9 cellular contexts compared by ENCODE assay signal in the genomic region with DNA sequence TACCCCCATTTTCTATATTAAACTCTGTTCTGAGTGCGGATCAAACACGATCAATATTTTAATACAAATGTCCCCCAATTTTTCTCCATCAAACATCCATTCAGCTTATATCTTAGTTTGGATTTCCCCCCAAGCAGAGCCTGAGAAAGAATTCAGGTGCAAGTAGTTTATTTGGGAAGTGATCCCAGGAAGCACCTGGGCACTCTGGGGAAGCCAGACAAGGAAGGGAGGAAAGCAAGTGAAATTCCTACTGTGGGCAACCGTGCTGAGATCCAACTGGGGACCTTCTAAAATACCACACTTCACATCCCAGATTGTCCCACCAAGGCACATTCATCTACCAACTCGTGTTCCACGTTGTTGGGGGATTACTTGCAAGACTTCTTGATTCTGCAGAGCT.
"Had no signal": no experiment of that assay in that cellular context is flagged by ENCODE, and none has a peak within 500 bp of the region (broad histone marks: within the 10 kb centered on the region; RNA-seq: fewer than 3 reads in every experiment).

No MANE protein-coding gene starts in this region.

- H3K27ac Mint-ChIP-seq: HFFc6 had no signal

- H3K4me3 Mint-ChIP-seq: HFFc6 had no signal

- DNase-seq: GM23248, H7, HFFc6, IMR-90, KG1 had no signal

- ATAC-seq: HCT116, K562 had no signal

- H3K9me3 ChIP-seq: HAP-1 had no signal

- H3K9me3 Mint-ChIP-seq: HFFc6 had no signal

- H3K27ac ChIP-seq: GM23248 had no signal

- H3K36me3 ChIP-seq: HAP-1 had no signal

- H2AFZ ChIP-seq: GM23248 had no signal

- H3K9ac ChIP-seq: GM23248 had no signal

- H3K4me3 ChIP-seq: GM23248, HAP-1, K562 had no signal

- FAIRE-seq: HTR-8/SVneo, K562 had no signal
